In the genomic region with DNA sequence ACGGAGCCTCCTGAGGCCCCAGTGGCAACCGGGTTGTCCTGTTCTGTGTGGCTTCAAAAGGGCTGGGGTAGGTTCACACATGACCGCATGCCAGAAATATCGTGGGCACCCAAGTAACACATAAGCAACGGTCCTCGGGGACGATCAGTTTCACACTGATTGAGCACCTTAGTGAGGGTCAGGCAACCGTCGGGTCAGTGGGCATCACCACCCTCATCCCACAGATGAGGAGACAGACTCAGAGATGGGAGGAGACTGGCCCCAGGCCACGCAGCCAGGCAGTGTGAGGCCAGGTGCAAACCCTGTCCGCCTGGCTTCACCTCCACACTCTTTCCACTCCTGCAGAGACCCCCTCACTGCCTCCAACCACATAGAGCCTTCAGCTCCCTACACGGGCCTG, we compare ENCODE assay signal across 17 cellular contexts.
A peak's percentile ranks its signal among the peaks of the same experiment; 100 is the strongest.
DNase-seq lines count a peak whose midpoint lies in the region; ATAC-seq and TF ChIP-seq lines count a peak whose summit lies in the region.
"Had no signal": no experiment of that assay in that cellular context is flagged by ENCODE, and none has a peak within 500 bp of the region (broad histone marks: within the 10 kb centered on the region; RNA-seq: fewer than 3 reads in every experiment).

No MANE protein-coding gene starts in this region.

- H3K9me3 ChIP-seq in endodermal cell (ENCODE audit: control insufficient read depth, low read length), result no peaks in the 10 kb centered on the region
- H3K9me3 ChIP-seq: BE2C, Peyer's patch had no signal

- no peak for TF ChIP-seq CTCF in endodermal cell (conservative IDR thresholded peaks at IDR 0.05)
- TF ChIP-seq CTCF in GM10266 (IDR thresholded peaks at IDR 0.05; ENCODE audit: control insufficient read depth, insufficient read depth, low read depth, missing control alignments), result no peak

- no peak overlapping the region for H3K4me3 Mint-ChIP-seq in endodermal cell
- H3K4me3 Mint-ChIP-seq in stimulated activated naive B cell treated with anti-CD40 and anti-IgM and Interleukin-4, amounts not matched to agents 10 μg/mL and 1 μg/mL and 100 μg/mL, for 72 hours, result no peak overlapping the region
- H3K4me3 Mint-ChIP-seq: CD8-positive, alpha-beta memory T cell had no signal

- no peak overlapping the region for H3K4me3 ChIP-seq in endodermal cell (ENCODE audit: low read length)
- H3K4me3 ChIP-seq: Peyer's patch had no signal

- H3K9me3 Mint-ChIP-seq in endodermal cell, result no peaks in the 10 kb centered on the region
- no peaks in the 10 kb centered on the region for H3K9me3 Mint-ChIP-seq in stimulated activated naive B cell treated with anti-CD40 and anti-IgM and Interleukin-4, amounts not matched to agents 10 μg/mL and 1 μg/mL and 100 μg/mL, for 72 hours
- H3K9me3 Mint-ChIP-seq: CD8-positive, alpha-beta memory T cell had no signal

- H3K36me3 Mint-ChIP-seq in endodermal cell (ENCODE audit: low read depth), result no peaks in the 10 kb centered on the region
- H3K36me3 Mint-ChIP-seq in stimulated activated naive B cell treated with anti-CD40 and anti-IgM and Interleukin-4, amounts not matched to agents 10 μg/mL and 1 μg/mL and 100 μg/mL, for 72 hours, result no peaks in the 10 kb centered on the region
- H3K36me3 Mint-ChIP-seq: CD8-positive, alpha-beta memory T cell had no signal

- no peak overlapping the region for H3K27ac Mint-ChIP-seq in endodermal cell
- no peak overlapping the region for H3K27ac Mint-ChIP-seq in stimulated activated naive B cell treated with anti-CD40 and anti-IgM and Interleukin-4, amounts not matched to agents 10 μg/mL and 1 μg/mL and 100 μg/mL, for 72 hours

- 92 to 99% methylated on average over 9 to 12 of the region's 12 CpGs for WGBS in endodermal cell (ENCODE audit: insufficient coverage in 1 of 2, insufficient read length in 1 of 2), 2 experiments

- DNase-seq in AG20443 (ENCODE audit: low spot score) (peak; percentile 5), D341Med (ENCODE audit: low spot score) (peak; percentile 5), endodermal cell (peak; percentile 23), posterior vena cava (ENCODE audit: low spot score) (peak; percentile 68), GM10266 (ENCODE audit: extremely low spot score) (no peak), OCI-M2 (lab: John Stamatoyannopoulos, UW; ENCODE audit: unreplicated experiment) (no peak)
- DNase-seq in stimulated activated naive B cell treated with anti-CD40 and anti-IgM and Interleukin-4, amounts not matched to agents 10 μg/mL and 1 μg/mL and 100 μg/mL, for 72 hours, result no peak
- DNase-seq: BE2C; CD8-positive, alpha-beta memory T cell; NCI-H1417; NCI-H1930; NCI-H2171 treated with DMSO at 0.1 percent for 48 hours; NCI-H510A treated with DMSO at 0.1 percent for 48 hours; SHP77 had no signal

- peaks cover 13% of the 10 kb centered on the region for H3K4me1 ChIP-seq in endodermal cell (ENCODE audit: control insufficient read depth, insufficient read depth, low read length)
- H3K4me1 ChIP-seq: BE2C, Peyer's patch had no signal

- peaks cover 11% of the 10 kb centered on the region for H3K4me1 Mint-ChIP-seq in endodermal cell
- no peaks in the 10 kb centered on the region for H3K4me1 Mint-ChIP-seq in stimulated activated naive B cell treated with anti-CD40 and anti-IgM and Interleukin-4, amounts not matched to agents 10 μg/mL and 1 μg/mL and 100 μg/mL, for 72 hours
- H3K4me1 Mint-ChIP-seq: CD8-positive, alpha-beta memory T cell had no signal

- H3K36me3 ChIP-seq in endodermal cell (ENCODE audit: control insufficient read depth, insufficient read depth, low read length), result no peaks in the 10 kb centered on the region
- H3K36me3 ChIP-seq: BE2C, Peyer's patch had no signal

- H3K27me3 Mint-ChIP-seq in endodermal cell (ENCODE audit: insufficient read depth), result no peaks in the 10 kb centered on the region
- peaks cover 27 to 29% of the 10 kb centered on the region in 2 donors for H3K27me3 Mint-ChIP-seq in stimulated activated naive B cell treated with anti-CD40 and anti-IgM and Interleukin-4, amounts not matched to agents 10 μg/mL and 1 μg/mL and 100 μg/mL, for 72 hours

- H3K27ac ChIP-seq in endodermal cell (ENCODE audit: low read depth, low read length), result no peak overlapping the region
- H3K27ac ChIP-seq: Peyer's patch had no signal

- intact Hi-C loops in posterior vena cava (cut with DNase I), result no loop called here

- H3K27me3 ChIP-seq in endodermal cell (ENCODE audit: control insufficient read depth, insufficient read depth, low read length, poor library complexity, severe bottlenecking), result no peaks in the 10 kb centered on the region
- H3K27me3 ChIP-seq: BE2C, Peyer's patch had no signal

- ATAC-seq in stimulated activated naive B cell treated with anti-CD40 and anti-IgM and Interleukin-4, amounts not matched to agents 10 μg/mL and 1 μg/mL and 100 μg/mL, for 72 hours (replicated peaks), result no peak
- no peak for ATAC-seq in GM18909 (IDR thresholded peaks at IDR 0.05; ENCODE audit: poor library complexity, unreplicated experiment)
- ATAC-seq: HepG2 had no signal

- no peak overlapping the region for H3K9ac ChIP-seq in endodermal cell (ENCODE audit: extremely low read depth, low read length, poor library complexity, severe bottlenecking)

Comparison
In these comparisons a context has a peak if more than half of its experiments do, and no peak if none do; other contexts are left out.
1. DNase-seq: peak in AG20443 (single experiment), D341Med (single experiment), endodermal cell (single experiment) and posterior vena cava (single experiment); none in GM10266 (single experiment), stimulated activated naive B cell treated with anti-CD40 and anti-IgM and Interleukin-4, amounts not matched to agents 10 μg/mL and 1 μg/mL and 100 μg/mL, for 72 hours (single experiment) and OCI-M2 (single experiment).